In genomic region chr1:39539252-39539790, GRCh38 we compare ENCODE assay signal across 8 cellular contexts. TPM values are rescaled to one million over a fixed set of nuclear protein-coding genes. Genes with fewer than 3 reads are reported as not detected.
DNase-seq lines count a peak whose midpoint lies in the region; ATAC-seq, FAIRE-seq and TF ChIP-seq lines count a peak whose summit lies in the region.
"Had no signal": no experiment of that assay in that cellular context is flagged by ENCODE, and none has a peak within 500 bp of the region (broad histone marks: within the 10 kb centered on the region; RNA-seq: fewer than 3 reads in every experiment).

No MANE protein-coding gene starts in this region.

- H2AFZ ChIP-seq in OCI-LY1 (ENCODE audit: low read length) = no peak overlapping the region

- H3K27me3 ChIP-seq in GM06990 (replicated peaks; ENCODE audit: control insufficient read depth, insufficient read depth, low read length) = no peaks in the 10 kb centered on the region
- H3K27me3 ChIP-seq in OCI-LY1 (ENCODE audit: insufficient read depth, low read length) = no peaks in the 10 kb centered on the region
- no peaks in the 10 kb centered on the region for H3K27me3 ChIP-seq in foreskin keratinocyte

- H4K20me1 ChIP-seq in OCI-LY1 (ENCODE audit: insufficient read depth, low read length) = no peaks in the 10 kb centered on the region

- no peaks in the 10 kb centered on the region for H3K4me1 ChIP-seq in OCI-LY1 (ENCODE audit: insufficient read depth, low read length, severe bottlenecking)
- peaks cover 4% of the 10 kb centered on the region for H3K4me1 ChIP-seq in foreskin keratinocyte

- peaks cover 14% of the 10 kb centered on the region for H3K36me3 ChIP-seq in GM06990 (ENCODE audit: control insufficient read depth, insufficient read depth, low read length)
- no peaks in the 10 kb centered on the region; the same call in 1 of the 2 replicates for H3K36me3 ChIP-seq in OCI-LY1 (ENCODE audit: insufficient read depth, low read length)

- H3K27ac ChIP-seq in OCI-LY1 (ENCODE audit: low read depth, low read length, poor library complexity, severe bottlenecking) (no peak overlapping the region), foreskin keratinocyte (no peak overlapping the region)

- peak; percentile 73 to 80 for ATAC-seq in activated T-cell treated with anti-CD3 and anti-CD28 coated beads, Interleukin-2, amount 50 U/mL, for 4 hours
- ATAC-seq in foreskin keratinocyte = peak; percentile 82
- ATAC-seq in GM18858 (IDR thresholded peaks at IDR 0.05; ENCODE audit: unreplicated experiment) = no peak

- H3K27me3 Mint-ChIP-seq in activated T-cell treated with anti-CD3 and anti-CD28 coated beads, Interleukin-2, amount 50 U/mL, for 4 hours (ENCODE audit: low read depth) = no peaks in the 10 kb centered on the region
- H3K27me3 Mint-ChIP-seq: dendritic cell treated with granulocyte-macrophage colony-stimulating factor and Interleukin-4, amounts not matched to agents 40 ng/mL and 50 ng/mL, for 4 days had no signal

- peaks cover 24% of the 10 kb centered on the region for H3K36me3 Mint-ChIP-seq in activated T-cell treated with anti-CD3 and anti-CD28 coated beads, Interleukin-2, amount 50 U/mL, for 4 hours (ENCODE audit: insufficient read depth)

- peaks cover 2% of the 10 kb centered on the region for H3K4me1 Mint-ChIP-seq in activated T-cell treated with anti-CD3 and anti-CD28 coated beads, Interleukin-2, amount 50 U/mL, for 4 hours (ENCODE audit: low read depth)

- H3K9ac ChIP-seq in OCI-LY1 (ENCODE audit: low read length) = no peak overlapping the region

- no peak for FAIRE-seq in HTR-8/SVneo (lab: Jason Lieb, UNC)

- H3F3A ChIP-seq in OCI-LY1 (ENCODE audit: insufficient read depth, low read length) = no peaks in the 10 kb centered on the region

- H3K9me3 Mint-ChIP-seq in activated T-cell treated with anti-CD3 and anti-CD28 coated beads, Interleukin-2, amount 50 U/mL, for 4 hours = no peaks in the 10 kb centered on the region
- H3K9me3 Mint-ChIP-seq: dendritic cell treated with granulocyte-macrophage colony-stimulating factor and Interleukin-4, amounts not matched to agents 40 ng/mL and 50 ng/mL, for 4 days had no signal

- no peaks in the 10 kb centered on the region for H3K9me3 ChIP-seq in OCI-LY1 (ENCODE audit: low read length)

- no peak overlapping the region for H3K4me2 ChIP-seq in OCI-LY1 (ENCODE audit: low read length)

- no peak overlapping the region for H3K4me3 Mint-ChIP-seq in activated T-cell treated with anti-CD3 and anti-CD28 coated beads, Interleukin-2, amount 50 U/mL, for 4 hours

- H3K9me2 ChIP-seq in OCI-LY1 (ENCODE audit: low read depth, low read length) = no peaks in the 10 kb centered on the region

- no peaks in the 10 kb centered on the region for H3K79me2 ChIP-seq in OCI-LY1 (ENCODE audit: insufficient read depth, low read length)

- DNase-seq in GM06990 (ENCODE audit: extremely low read depth, insufficient read length) (peak; percentile 34), HTR-8/SVneo (ENCODE audit: insufficient read length, low spot score) (peak; percentile 86), foreskin keratinocyte (peak in 1 of 2 donors; percentile 44), non-pigmented ciliary epithelial cell (ENCODE audit: low read depth) (peak; percentile 26)
- peak; percentile 17 for DNase-seq in activated T-cell treated with anti-CD3 and anti-CD28 coated beads, Interleukin-2, amount 50 U/mL, for 4 hours

- H3K4me3 ChIP-seq in GM06990 (replicated peaks; ENCODE audit: low read depth, low read length) (no peak overlapping the region), OCI-LY1 (ENCODE audit: low read depth, low read length, poor library complexity, severe bottlenecking) (no peak overlapping the region)

- peak; percentile 92 for TF ChIP-seq CTCF in GM06990 (IDR thresholded peaks at IDR 0.05; ENCODE audit: insufficient read depth, low read length, poor library complexity, severe bottlenecking)
- TF ChIP-seq CTCF in OCI-LY1 (IDR thresholded peaks at IDR 0.05; ENCODE audit: low read length) = peak; percentile 96
- TF ChIP-seq CTCF in foreskin keratinocyte (conservative IDR thresholded peaks at IDR 0.05) = peak; percentile 91

RNA-seq across cellular contexts. Expression of gene PABPC4, which starts 37.3 kb away (rescaled TPM):
- total RNA-seq in activated T-cell treated with anti-CD3 and anti-CD28 coated beads, Interleukin-2, amount 50 U/mL, for 4 hours = 100 to 1,000 TPM; 544 to 556 (median 548) TPM
- 201 and 204 TPM in 2 replicates for total RNA-seq in foreskin keratinocyte
- 126 and 137 TPM in 2 replicates for polyA plus RNA-seq in foreskin keratinocyte

RNA-seq across cellular contexts. Expression of gene BMP8A, which starts 47.9 kb away (rescaled TPM):
- total RNA-seq in activated T-cell treated with anti-CD3 and anti-CD28 coated beads, Interleukin-2, amount 50 U/mL, for 4 hours = under 1 TPM in 2 of 3 donors, not detected in 1; 0.21 to 0.27 TPM
- total RNA-seq in foreskin keratinocyte = not detected in 2 replicates
- not detected in 2 replicates for polyA plus RNA-seq in foreskin keratinocyte
